30 cellular contexts compared by ENCODE assay signal in the genomic region with DNA sequence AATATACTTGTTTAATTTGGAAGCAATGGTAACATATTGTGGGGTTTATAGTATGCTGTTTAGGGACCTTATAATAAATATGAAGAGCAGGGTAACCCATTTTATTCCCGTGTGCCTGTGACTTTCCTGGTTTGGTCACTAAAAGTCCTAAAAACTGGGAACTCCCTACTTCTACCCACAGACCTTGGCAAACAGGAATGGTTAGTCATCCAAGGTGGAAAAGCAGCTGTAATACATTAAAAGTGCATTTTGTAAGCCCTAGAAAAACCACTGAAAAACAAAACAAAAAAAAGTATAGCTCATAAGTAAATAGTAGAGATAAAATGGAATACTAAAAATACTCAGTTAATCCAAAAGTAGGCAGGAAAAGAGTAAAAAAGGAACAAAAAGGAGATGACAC.
DNase-seq lines count a peak whose midpoint lies in the region; ATAC-seq and TF ChIP-seq lines count a peak whose summit lies in the region.
"Had no signal": no experiment of that assay in that cellular context is flagged by ENCODE, and none has a peak within 500 bp of the region (broad histone marks: within the 10 kb centered on the region; RNA-seq: fewer than 3 reads in every experiment).

No MANE protein-coding gene starts in this region.

- ATAC-seq in foreskin keratinocyte (peak; percentile 61), GM21619 (IDR thresholded peaks at IDR 0.05; ENCODE audit: unreplicated experiment) (no peak), WTC11 (no peak)
- ATAC-seq in activated T-cell treated with anti-CD3 and anti-CD28 coated beads, Interleukin-2, amount 50 U/mL, for 4 hours: no peak
- ATAC-seq: GM23338; naive thymus-derived CD4-positive, alpha-beta T cell; stimulated activated memory B cell treated with anti-CD40 and anti-IgM and Interleukin-4, amounts not matched to agents 10 μg/mL and 1 μg/mL and 100 μg/mL, for 72 hours had no signal

- BruUV-seq in mammary epithelial cell (replicated peaks; lab: Mats Ljungman, UMichigan): no TSS peak

- H3K79me2 ChIP-seq in mammary epithelial cell (ENCODE audit: insufficient read depth, low read length): no peaks in the 10 kb centered on the region
- H3K79me2 ChIP-seq: hepatocyte had no signal

- H3K4me1 ChIP-seq in mammary epithelial cell (ENCODE audit: insufficient read depth, low read length) (peaks cover 4% of the 10 kb centered on the region), foreskin keratinocyte (peaks cover 9% of the 10 kb centered on the region)
- H3K4me1 ChIP-seq: adrenal gland, left ventricle myocardium inferior, suprapubic skin had no signal

- dilution Hi-C loops in mammary epithelial cell (cut with HindIII; ENCODE audit: low sequenced_read_pairs): no loop called here

- H3K27me3 Mint-ChIP-seq in glutamatergic neuron (ENCODE audit: unreplicated experiment) (no peaks in the 10 kb centered on the region), WTC11 (ENCODE audit: low read depth) (peaks cover 3% of the 10 kb centered on the region; the same call in 1 of the 2 replicates)
- no peaks in the 10 kb centered on the region for H3K27me3 Mint-ChIP-seq in activated T-cell treated with anti-CD3 and anti-CD28 coated beads, Interleukin-2, amount 50 U/mL, for 4 hours (ENCODE audit: low read depth)
- H3K27me3 Mint-ChIP-seq: dendritic cell treated with granulocyte-macrophage colony-stimulating factor and Interleukin-4, amounts not matched to agents 40 ng/mL and 50 ng/mL, for 4 days; stimulated activated memory B cell treated with anti-CD40 and anti-IgM and Interleukin-4, amounts not matched to agents 10 μg/mL and 1 μg/mL and 100 μg/mL, for 72 hours had no signal

- H3K4me1 Mint-ChIP-seq in glutamatergic neuron (ENCODE audit: low read depth, unreplicated experiment) (no peaks in the 10 kb centered on the region), WTC11 (peaks cover 39% of the 10 kb centered on the region)
- H3K4me1 Mint-ChIP-seq in activated T-cell treated with anti-CD3 and anti-CD28 coated beads, Interleukin-2, amount 50 U/mL, for 4 hours (ENCODE audit: low read depth): peaks cover 4% of the 10 kb centered on the region
- H3K4me1 Mint-ChIP-seq: mesothelial cell of epicardium had no signal

- no peaks in the 10 kb centered on the region for H3K36me3 Mint-ChIP-seq in glutamatergic neuron (ENCODE audit: unreplicated experiment)
- no peaks in the 10 kb centered on the region for H3K36me3 Mint-ChIP-seq in activated T-cell treated with anti-CD3 and anti-CD28 coated beads, Interleukin-2, amount 50 U/mL, for 4 hours (ENCODE audit: insufficient read depth)
- peaks cover 23% of the 10 kb centered on the region for H3K36me3 Mint-ChIP-seq in WTC11

- H3K9me3 Mint-ChIP-seq in glutamatergic neuron (ENCODE audit: unreplicated experiment) (no peaks in the 10 kb centered on the region), WTC11 (peaks cover 29% of the 10 kb centered on the region)
- H3K9me3 Mint-ChIP-seq in activated T-cell treated with anti-CD3 and anti-CD28 coated beads, Interleukin-2, amount 50 U/mL, for 4 hours: peaks cover 12% of the 10 kb centered on the region
- H3K9me3 Mint-ChIP-seq: T-helper 2 cell treated with Interferon-gamma antibody and Interleukin-4, amounts not matched to agents 5 μg/mL and 100 μg/mL, for 36 hours had no signal

- in situ Hi-C loops in mammary epithelial cell (cut with MboI; ENCODE audit: low sequenced_read_pairs in 2 of 2): no loop called here

- no peak overlapping the region for H3K4me2 ChIP-seq in mammary epithelial cell (ENCODE audit: insufficient read depth, low read depth, low read length)
- H3K4me2 ChIP-seq: GM23338, hepatocyte had no signal

- no peak overlapping the region for H3K4me3 ChIP-seq in mammary epithelial cell (replicated peaks in 1 of 3; ENCODE audit: insufficient read depth in 1 of 3, low read depth in 2 of 3, low read length in 3 of 3)
- H3K4me3 ChIP-seq: adrenal gland, GM23338, hepatocyte, left ventricle myocardium inferior, suprapubic skin had no signal

- no peaks in the 10 kb centered on the region for H3K36me3 ChIP-seq in mammary epithelial cell (ENCODE audit: insufficient read depth, low read length)
- H3K36me3 ChIP-seq: adrenal gland, left ventricle myocardium inferior, suprapubic skin had no signal

- H4K20me1 ChIP-seq in mammary epithelial cell (ENCODE audit: insufficient read depth, low read length): no peaks in the 10 kb centered on the region

- H3K27ac ChIP-seq in mammary epithelial cell (ENCODE audit: insufficient read depth, low read depth, low read length) (no peak overlapping the region), foreskin keratinocyte (no peak overlapping the region)
- H3K27ac ChIP-seq: adrenal gland, hepatocyte, left ventricle myocardium inferior, suprapubic skin had no signal

- no peak overlapping the region for H3K4me3 Mint-ChIP-seq in glutamatergic neuron (ENCODE audit: unreplicated experiment)
- H3K4me3 Mint-ChIP-seq in activated T-cell treated with anti-CD3 and anti-CD28 coated beads, Interleukin-2, amount 50 U/mL, for 4 hours: no peak overlapping the region
- no peak overlapping the region for H3K4me3 Mint-ChIP-seq in WTC11
- H3K4me3 Mint-ChIP-seq: dendritic cell treated with granulocyte-macrophage colony-stimulating factor and Interleukin-4, amounts not matched to agents 40 ng/mL and 50 ng/mL, for 4 days; GM23338; immature natural killer cell; mesothelial cell of epicardium; naive thymus-derived CD4-positive, alpha-beta T cell; stimulated activated memory B cell treated with anti-CD40 and anti-IgM and Interleukin-4, amounts not matched to agents 10 μg/mL and 1 μg/mL and 100 μg/mL, for 72 hours; T-helper 2 cell treated with Interferon-gamma antibody and Interleukin-4, amounts not matched to agents 5 μg/mL and 100 μg/mL, for 36 hours had no signal

- WGBS in mammary epithelial cell (ENCODE audit: low coverage, missing lambda C conversion rate): 0% methylated on average over 1 of the region's 1 CpG

- no peak overlapping the region for H3K27ac Mint-ChIP-seq in glutamatergic neuron (ENCODE audit: unreplicated experiment)
- H3K27ac Mint-ChIP-seq in WTC11: no peak overlapping the region
- H3K27ac Mint-ChIP-seq: dendritic cell treated with granulocyte-macrophage colony-stimulating factor and Interleukin-4, amounts not matched to agents 40 ng/mL and 50 ng/mL, for 4 days; GM23338; immature natural killer cell; mesothelial cell of epicardium; naive thymus-derived CD4-positive, alpha-beta T cell; stimulated activated memory B cell treated with anti-CD40 and anti-IgM and Interleukin-4, amounts not matched to agents 10 μg/mL and 1 μg/mL and 100 μg/mL, for 72 hours; T-helper 2 cell treated with Interferon-gamma antibody and Interleukin-4, amounts not matched to agents 5 μg/mL and 100 μg/mL, for 36 hours had no signal

- no peaks in the 10 kb centered on the region for H3K9me3 ChIP-seq in mammary epithelial cell (replicated peaks; ENCODE audit: insufficient read depth, low read length)
- H3K9me3 ChIP-seq: adrenal gland, suprapubic skin had no signal

- DNase-seq in AG20443 (ENCODE audit: low spot score) (peak; percentile 61), HS-5 (ENCODE audit: low read depth) (peak; percentile 34), mammary epithelial cell (peak; percentile 65), foreskin keratinocyte (peak; percentile 46 to 58), glutamatergic neuron (no peak), WTC11 (ENCODE audit: low spot score) (no peak)
- DNase-seq in activated T-cell treated with anti-CD3 and anti-CD28 coated beads, Interleukin-2, amount 50 U/mL, for 4 hours: no peak
- DNase-seq: ACHN; activated CD4-positive, alpha-beta T cell treated with anti-CD3 and anti-CD28 coated beads for 48 hours; activated naive CD4-positive, alpha-beta T cell treated with Interleukin-2 at 50 U/mL for 16 hours; activated T-cell treated with anti-CD3 and anti-CD28 coated beads, Interleukin-2, amount 50 U/mL, for 48 hours; adrenal gland; foreskin melanocyte; immature natural killer cell; Kasumi-1; left ventricle myocardium inferior; naive thymus-derived CD4-positive, alpha-beta T cell; NCI-H1092 treated with DMSO at 0.1 percent for 48 hours; NCI-H1930; NCI-H774; occipital lobe; stimulated activated CD4-positive, alpha-beta T cell treated with anti-CD3 and anti-CD28 coated beads, Interleukin-4, amount 100 ng/mL, for 1 hour had no signal

- POLR2A ChIA-PET in WTC11 (lab: Charles Lee): no interaction called here

- intact Hi-C loops in mammary epithelial cell (cut with micrococcal nuclease): loop anchor here (5.0 kb wide), 1 partner anchor 90 kb away; no protein-coding TSS in a partner anchor

- TF ChIP-seq CTCF in mammary epithelial cell (conservative IDR thresholded peaks at IDR 0.05 in 1 of 2, IDR thresholded peaks at IDR 0.05 in 1 of 2; ENCODE audit: extremely low read depth in 1 of 2, insufficient read depth in 1 of 2, low read depth in 1 of 2, low read length in 2 of 2) (no peak), foreskin keratinocyte (conservative IDR thresholded peaks at IDR 0.05) (no peak), glutamatergic neuron (IDR thresholded peaks at IDR 0.05; ENCODE audit: partially characterized antibody, unreplicated experiment) (no peak), WTC11 (IDR thresholded peaks at IDR 0.05) (no peak)

- H2AFZ ChIP-seq in mammary epithelial cell (ENCODE audit: low read depth, low read length): no peak overlapping the region
- H2AFZ ChIP-seq: GM23338, hepatocyte had no signal

- CTCF ChIA-PET in mammary epithelial cell (lab: Charles Lee; ENCODE audit: low non-redundant PET) (interaction anchor here (0.6 kb wide), 1 partner anchor 484 kb away, joined by 4 read pairs; no protein-coding TSS in a partner anchor), WTC11 (lab: Charles Lee) (no interaction called here)

- no peak overlapping the region for H3K9ac ChIP-seq in mammary epithelial cell (ENCODE audit: insufficient read depth, low read length)

- no peaks in the 10 kb centered on the region for H3K27me3 ChIP-seq in mammary epithelial cell (ENCODE audit: insufficient read depth, low read length)
- no peaks in the 10 kb centered on the region for H3K27me3 ChIP-seq in foreskin keratinocyte
- H3K27me3 ChIP-seq: adrenal gland, hepatocyte, suprapubic skin had no signal

TF ChIP-seq in WTC11, 78 proteins besides CTCF, POLR2A, EP300 and RAD21:
- TF ChIP-seq, protein P1, sequence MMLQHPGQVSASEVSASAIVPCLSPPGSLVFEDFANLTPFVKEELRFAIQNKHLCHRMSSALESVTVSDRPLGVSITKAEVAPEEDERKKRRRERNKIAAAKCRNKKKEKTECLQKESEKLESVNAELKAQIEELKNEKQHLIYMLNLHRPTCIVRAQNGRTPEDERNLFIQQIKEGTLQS (CRISPR knock-in tag; conservative IDR thresholded peaks at IDR 0.05): no peak

Comparison
In these comparisons a context has a peak if more than half of its experiments do, and no peak if none do; other contexts are left out.
1. DNase-seq: peak in AG20443 (single experiment), HS-5 (single experiment), mammary epithelial cell (single experiment) and foreskin keratinocyte (2 of 2); none in glutamatergic neuron (single experiment), activated T-cell treated with anti-CD3 and anti-CD28 coated beads, Interleukin-2, amount 50 U/mL, for 4 hours (single experiment) and WTC11 (single experiment).